8 cellular contexts compared by ENCODE assay signal in the genomic region with DNA sequence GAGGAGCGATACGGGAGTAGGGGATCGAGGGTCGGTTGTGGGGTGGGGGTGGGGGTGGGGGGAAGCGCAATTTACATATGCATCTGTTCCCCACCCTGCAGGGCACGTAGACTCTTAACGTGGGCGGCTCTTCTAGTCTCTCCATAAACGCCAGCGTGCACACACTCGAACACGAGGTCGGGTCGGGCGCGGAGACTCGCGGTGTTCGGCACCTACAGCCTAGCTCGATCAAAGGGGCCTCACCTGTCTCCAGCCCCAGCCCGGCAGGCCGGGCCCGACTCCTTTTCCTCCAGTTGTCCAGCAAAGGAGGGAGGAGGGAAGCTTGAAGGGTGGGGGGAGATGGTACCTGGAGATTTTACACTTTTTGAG. TPM values are rescaled to one million over a fixed set of nuclear protein-coding genes. Genes with fewer than 3 reads are reported as not detected.
DNase-seq lines count a peak whose midpoint lies in the region; ATAC-seq and TF ChIP-seq lines count a peak whose summit lies in the region.

No MANE protein-coding gene starts in this region.

- H3K36me3 Mint-ChIP-seq in naive thymus-derived CD4-positive, alpha-beta T cell = peaks cover 0 to 11% (median 5%) of the 10 kb centered on the region in 5 donors

- H3K36me3 ChIP-seq in esophagus muscularis mucosa (peaks cover 0 to 9% (median 0%) of the 10 kb centered on the region in 4 donors), tibial nerve (peaks cover 0 to 8% (median 0%) of the 10 kb centered on the region in 3 donors)
- H3K36me3 ChIP-seq in naive thymus-derived CD4-positive, alpha-beta T cell (ENCODE audit: control insufficient read depth in 2 of 3, insufficient read depth in 3 of 3, low read length in 3 of 3) = peaks cover 0 to 5% (median 4%) of the 10 kb centered on the region in 3 experiments

- peak overlapping the region; percentile 87 to 93 (median 90) for H3K27ac ChIP-seq in esophagus muscularis mucosa (replicated peaks in 1 of 4)
- peak overlapping the region; percentile 89 for H3K27ac ChIP-seq in naive thymus-derived CD4-positive, alpha-beta T cell (ENCODE audit: low read depth, low read length)
- H3K27ac ChIP-seq in tibial nerve = peak overlapping the region in 3 of 4 donors; percentile 66 to 88 (median 77)

- TF ChIP-seq CTCF in GM13977 (IDR thresholded peaks at IDR 0.05; ENCODE audit: extremely low read depth, insufficient read depth, missing control alignments) (no peak), esophagus muscularis mucosa (IDR thresholded peaks at IDR 0.05) (no peak), tibial nerve (IDR thresholded peaks at IDR 0.05) (no peak)

- ATAC-seq in HG02938 (IDR thresholded peaks at IDR 0.05; ENCODE audit: unreplicated experiment) = peak; percentile 38
- ATAC-seq in naive thymus-derived CD4-positive, alpha-beta T cell = peak; percentile 47

- H3K27me3 Mint-ChIP-seq in naive thymus-derived CD4-positive, alpha-beta T cell = peaks cover 18 to 29% (median 21%) of the 10 kb centered on the region in 5 donors

- TF ChIP-seq POLR2A in esophagus muscularis mucosa (IDR thresholded peaks at IDR 0.05; ENCODE audit: low read depth) = no peak
- TF ChIP-seq POLR2A in tibial nerve (IDR thresholded peaks at IDR 0.05) = no peak

- peak overlapping the region; percentile 89 to 98 (median 96) for H3K27ac Mint-ChIP-seq in naive thymus-derived CD4-positive, alpha-beta T cell

- peaks cover 19 to 42% (median 35%) of the 10 kb centered on the region in 7 donors for H3K4me1 Mint-ChIP-seq in naive thymus-derived CD4-positive, alpha-beta T cell

- H3K4me3 ChIP-seq in esophagus muscularis mucosa (peak overlapping the region; percentile 85 to 97 (median 92)), tibial nerve (peak overlapping the region; percentile 39 to 97 (median 81))
- peak overlapping the region; percentile 93 for H3K4me3 ChIP-seq in naive thymus-derived CD4-positive, alpha-beta T cell (ENCODE audit: low read length)

- CTCF ChIA-PET in naive thymus-derived CD4-positive, alpha-beta T cell (lab: Charles Lee) = interaction anchor here (1.4 kb wide), 1 partner anchor 18 kb away, joined by 11 read pairs; a partner anchor contains a TSS

- H3K4me3 Mint-ChIP-seq in naive thymus-derived CD4-positive, alpha-beta T cell = peak overlapping the region; percentile 79 to 98 (median 92)

- H3K9me3 Mint-ChIP-seq in naive thymus-derived CD4-positive, alpha-beta T cell = peaks cover 0 to 10% (median 0%) of the 10 kb centered on the region in 11 donors

- H3K9me3 ChIP-seq in esophagus muscularis mucosa = no peaks in the 10 kb centered on the region
- H3K9me3 ChIP-seq in naive thymus-derived CD4-positive, alpha-beta T cell (ENCODE audit: control insufficient read depth in 2 of 3, low read length in 3 of 3) = no peaks in the 10 kb centered on the region
- no peaks in the 10 kb centered on the region for H3K9me3 ChIP-seq in tibial nerve

- POLR2A ChIA-PET in naive thymus-derived CD4-positive, alpha-beta T cell (lab: Charles Lee) = interaction anchor here (1.4 to 2.1 kb wide), 2 partner anchors 10 to 18 kb away, joined by 10 to 32 read pairs; a partner anchor contains a TSS

- H3K4me1 ChIP-seq in esophagus muscularis mucosa = peaks cover 19 to 31% (median 23%) of the 10 kb centered on the region in 4 donors
- peaks cover 15 to 25% of the 10 kb centered on the region in 2 donors for H3K4me1 ChIP-seq in naive thymus-derived CD4-positive, alpha-beta T cell (ENCODE audit: control insufficient read depth in 2 of 2, insufficient read depth in 2 of 2, low read length in 2 of 2)
- H3K4me1 ChIP-seq in tibial nerve = peaks cover 0 to 38% (median 12%) of the 10 kb centered on the region in 4 donors

- intact Hi-C loops in esophagus muscularis mucosa (cut with DNase I) = no loop called here
- intact Hi-C loops in naive thymus-derived CD4-positive, alpha-beta T cell (cut with micrococcal nuclease) = loop anchor here (1.0 to 5.0 kb wide), 4 partner anchors 21 to 1174 kb away; a partner anchor contains a TSS

- peak; percentile 2 for DNase-seq in A172 (ENCODE audit: low spot score)
- DNase-seq in GM13977 (ENCODE audit: low spot score) = peak; percentile 54
- DNase-seq in NCI-H510A (lab: John Stamatoyannopoulos, UW) = peak; percentile 38
- peak; percentile 10 for DNase-seq in activated T-cell treated with anti-CD3 and anti-CD28 coated beads for 1 hour (ENCODE audit: low read depth)
- DNase-seq in esophagus muscularis mucosa (ENCODE audit: extremely low spot score) = no peak
- peak in 5 of 9 donors; percentile 16 to 52 (median 30) for DNase-seq in naive thymus-derived CD4-positive, alpha-beta T cell
- peak in 1 of 2 donors; percentile 14 for DNase-seq in tibial nerve (ENCODE audit: low spot score in 2 of 2)

- TF ChIP-seq EP300 in esophagus muscularis mucosa (IDR thresholded peaks at IDR 0.05) (no peak), tibial nerve (IDR thresholded peaks at IDR 0.05) (no peak)

- WGBS in esophagus muscularis mucosa = 0% methylated on average over 21 of the region's 23 CpGs
- WGBS in tibial nerve, 2 donors = 0 to 1% methylated on average over 23 of the region's 23 CpGs

- H3K27me3 ChIP-seq in esophagus muscularis mucosa (peaks cover 0 to 15% (median 0%) of the 10 kb centered on the region in 4 donors), tibial nerve (peaks cover 0 to 23% of the 10 kb centered on the region in 2 donors)
- peaks cover 0 to 3% of the 10 kb centered on the region in 2 donors for H3K27me3 ChIP-seq in naive thymus-derived CD4-positive, alpha-beta T cell (ENCODE audit: control insufficient read depth in 2 of 2, insufficient read depth in 2 of 2, low read length in 2 of 2)

- in situ Hi-C loops in GM13977 (cut with MboI; ENCODE audit: low pct_unique_long_range_greater_than_20kb, low sequenced_read_pairs, unreplicated experiment) = no loop called here

RNA-seq across cellular contexts. Expression of a gene that starts 0.5 kb away (rescaled TPM):
- 75.1 and 97.4 TPM in 2 replicates for total RNA-seq in A172 (2014; rRNA removed; shearing (Covaris generic))
- total RNA-seq in esophagus muscularis mucosa (10 to 100 TPM; 37.0 to 48.9 (median 42.6) TPM), tibial nerve (100 to 1,000 TPM in 1 of 4 donors, 10 to 100 TPM in 3; 68.2 to 102 (median 82.9) TPM)
- 10 to 100 TPM; 12.2 to 28.5 (median 14.2) TPM for total RNA-seq in naive thymus-derived CD4-positive, alpha-beta T cell
- polyA plus RNA-seq in naive thymus-derived CD4-positive, alpha-beta T cell = 10 to 100 TPM; 15.8 to 19.2 TPM

RNA-seq across cellular contexts. Expression of a gene that starts 17.8 kb away (rescaled TPM):
- total RNA-seq in A172 (2014; rRNA removed; shearing (Covaris generic)) = 7.7 and 8.0 TPM in 2 replicates
- 10 to 100 TPM in 3 of 4 donors, 1 to 10 TPM in 1; 9.2 to 14.5 (median 12.5) TPM for total RNA-seq in esophagus muscularis mucosa
- total RNA-seq in naive thymus-derived CD4-positive, alpha-beta T cell = 1 to 10 TPM; 1.5 to 4.2 (median 3.0) TPM
- polyA plus RNA-seq in naive thymus-derived CD4-positive, alpha-beta T cell = under 1 TPM; 0.31 to 0.53 TPM
- 10 to 100 TPM; 37.8 to 43.1 (median 38.8) TPM for total RNA-seq in tibial nerve
